14 cellular contexts compared by ENCODE assay signal in the genomic region with DNA sequence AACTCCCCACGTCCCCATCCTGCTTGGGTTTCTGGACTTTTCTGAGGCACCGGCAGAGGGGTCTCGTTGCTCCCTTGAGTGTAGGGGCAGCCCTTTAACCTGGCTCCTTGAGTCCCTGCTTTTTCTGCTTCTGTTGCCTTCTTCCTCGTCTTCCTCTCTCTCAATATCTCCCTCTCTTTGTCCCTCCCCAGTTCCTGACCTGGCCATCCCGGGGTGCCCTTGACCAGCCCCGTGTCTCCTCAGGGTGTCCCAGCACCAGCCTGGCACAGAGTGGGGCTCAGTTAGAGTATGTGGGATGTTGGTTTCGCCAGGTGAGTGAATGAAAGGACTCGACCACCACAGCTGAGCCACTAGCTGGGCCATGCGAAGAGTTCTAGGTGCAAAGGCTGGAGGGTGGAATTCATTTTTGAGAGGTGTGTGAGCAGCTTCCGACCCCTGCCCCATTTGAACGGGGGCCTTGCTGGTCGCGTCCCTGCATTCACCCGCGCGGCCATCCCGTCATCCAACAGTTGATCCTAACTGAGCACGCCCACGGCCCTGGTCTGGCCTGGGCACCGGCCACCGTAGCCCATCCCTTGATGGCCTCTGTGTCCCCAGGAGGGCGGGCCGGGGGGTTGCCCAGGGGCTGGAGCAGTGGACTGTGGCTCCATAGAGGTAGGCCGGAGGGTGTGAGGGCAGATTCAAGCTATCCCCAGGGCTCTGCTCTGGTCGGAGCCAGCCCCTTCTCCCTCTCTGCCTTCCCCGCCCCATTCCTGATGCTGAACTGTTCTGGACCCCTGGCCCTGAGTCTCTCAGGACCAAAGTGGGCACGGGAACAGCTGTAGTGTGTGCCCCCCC. TPM values are rescaled to one million over a fixed set of nuclear protein-coding genes. Genes with fewer than 3 reads are reported as not detected.
DNase-seq lines count a peak whose midpoint lies in the region; ATAC-seq and TF ChIP-seq lines count a peak whose summit lies in the region.
"Had no signal": no experiment of that assay in that cellular context is flagged by ENCODE, and none has a peak within 500 bp of the region (broad histone marks: within the 10 kb centered on the region; RNA-seq: fewer than 3 reads in every experiment).

No MANE protein-coding gene starts in this region.

- peak overlapping the region; percentile 22 for H3K4me3 Mint-ChIP-seq in neural crest cell
- H3K4me3 Mint-ChIP-seq: CD4-positive, CD25-positive, alpha-beta regulatory T cell; HFFc6 had no signal

- peaks cover 69% of the 10 kb centered on the region for H3K4me1 Mint-ChIP-seq in neural crest cell
- H3K4me1 Mint-ChIP-seq: CD4-positive, CD25-positive, alpha-beta regulatory T cell had no signal

- no peaks in the 10 kb centered on the region for H3K27me3 Mint-ChIP-seq in neural crest cell (ENCODE audit: low read depth)

- peak; percentile 46 for DNase-seq in Right ventricle myocardium inferior (ENCODE audit: missing footprints)
- DNase-seq in left ventricle myocardium superior, result no peak
- no peak for DNase-seq in neural crest cell (ENCODE audit: low read depth, low spot score)
- DNase-seq in posterior vena cava (ENCODE audit: low spot score), result peak; percentile 69
- DNase-seq in KG1 (lab: John Stamatoyannopoulos, UW), result no peak
- DNase-seq in activated CD8-positive, alpha-beta memory T cell treated with anti-CD3 and anti-CD28 coated beads for 24 hours, result no peak
- DNase-seq in GOT3 (lab: John Stamatoyannopoulos, UW), result no peak
- DNase-seq: CD4-positive, CD25-positive, alpha-beta regulatory T cell; DMS53; GF-D8; HCEC 1CT; HFFc6 had no signal

- no peak for ATAC-seq in Right ventricle myocardium inferior
- ATAC-seq in left ventricle myocardium superior, result no peak
- ATAC-seq in GM21423 (IDR thresholded peaks at IDR 0.05; ENCODE audit: unreplicated experiment), result no peak

- H3K36me3 Mint-ChIP-seq in neural crest cell (ENCODE audit: low read depth), result no peaks in the 10 kb centered on the region
- H3K36me3 Mint-ChIP-seq: CD4-positive, CD25-positive, alpha-beta regulatory T cell had no signal

- H3K27ac Mint-ChIP-seq in neural crest cell (ENCODE audit: unreplicated experiment), result peak overlapping the region; percentile 47

- H3K9me3 Mint-ChIP-seq in neural crest cell, result no peaks in the 10 kb centered on the region

- intact Hi-C loops in Right ventricle myocardium inferior (cut with DNase I) (no loop called here), left ventricle myocardium superior (cut with micrococcal nuclease) (no loop called here), posterior vena cava (cut with DNase I) (no loop called here)

- no peak for TF ChIP-seq CTCF in neural crest cell (conservative IDR thresholded peaks at IDR 0.05)

RNA-seq across cellular contexts. Expression of a gene that starts 8.7 kb away (rescaled TPM):
- 34.8 TPM for total RNA-seq in Right ventricle myocardium inferior
- 20.6 TPM for total RNA-seq in left ventricle myocardium superior
- total RNA-seq in neural crest cell, result 0.96 and 1.0 TPM in 2 replicates
- total RNA-seq in posterior vena cava, result 10 to 100 TPM; 56.2 to 99.4 TPM
- total RNA-seq: H4 had no signal

Comparison
In these comparisons a context has a peak if more than half of its experiments do, and no peak if none do; other contexts are left out.
1. DNase-seq: peak in Right ventricle myocardium inferior (single experiment) and posterior vena cava (single experiment); none in left ventricle myocardium superior (single experiment), neural crest cell (single experiment), KG1 (single experiment), activated CD8-positive, alpha-beta memory T cell treated with anti-CD3 and anti-CD28 coated beads for 24 hours (single experiment) and GOT3 (single experiment).
2. RNA of a gene that starts 8.7 kb away (total RNA-seq): 56.2 to 99.4 TPM in posterior vena cava, 34.8 TPM in Right ventricle myocardium inferior (single experiment) and 20.6 TPM in left ventricle myocardium superior (single experiment); 0.96 to 1.0 TPM in neural crest cell; every median in the first group is over 10 times any median in the second.